In the genomic region with DNA sequence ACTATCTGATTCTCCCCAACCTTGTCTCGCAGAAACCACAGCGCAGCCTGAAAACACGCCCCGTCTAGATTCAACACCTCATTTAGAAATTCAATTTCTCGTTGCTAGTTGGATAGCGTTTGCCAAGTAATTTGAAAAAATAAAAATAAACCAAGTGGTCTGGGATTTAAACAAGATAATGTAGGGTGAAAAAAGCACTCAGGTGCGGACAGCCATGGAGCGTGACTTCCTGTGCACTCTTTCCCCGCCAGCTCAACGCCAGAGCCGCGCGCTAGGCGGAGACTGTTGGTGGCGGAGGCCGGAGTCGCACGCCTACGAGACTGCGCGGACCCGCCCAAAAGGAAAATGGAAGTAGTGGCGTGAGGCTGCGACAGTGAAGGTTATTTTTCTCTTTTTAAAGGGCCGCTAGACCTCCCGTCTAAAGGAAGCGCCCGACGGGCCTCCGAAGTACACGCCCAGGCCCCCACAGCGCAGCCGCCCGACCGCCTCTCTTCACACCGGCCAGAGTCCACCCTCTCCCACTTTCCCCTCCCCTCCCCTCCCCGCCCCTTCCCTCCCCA, we compare ENCODE assay signal across 8 cellular contexts. TPM values are rescaled to one million over a fixed set of nuclear protein-coding genes. Genes with fewer than 3 reads are reported as not detected.
A peak's percentile ranks its signal among the peaks of the same experiment; 100 is the strongest.
DNase-seq lines count a peak whose midpoint lies in the region; ATAC-seq and TF ChIP-seq lines count a peak whose summit lies in the region.

No MANE protein-coding gene starts in this region.

- TF ChIP-seq CTCF in mucosa of descending colon (IDR thresholded peaks at IDR 0.05), result peak; percentile 22

- 0 to 1% methylated on average over 34 to 36 of the region's 37 CpGs for WGBS in ectodermal cell, 2 experiments

- ATAC-seq in HG03039 (IDR thresholded peaks at IDR 0.05; ENCODE audit: unreplicated experiment), result peak; percentile 58
- ATAC-seq in mucosa of descending colon, result peak; percentile 83

- H3K36me3 ChIP-seq in ectodermal cell (ENCODE audit: control insufficient read depth, insufficient read depth, low read length) (no peaks in the 10 kb centered on the region), mucosa of descending colon (ENCODE audit: low read depth) (peaks cover 5% of the 10 kb centered on the region)

- DNase-seq in NCI-H2029 (lab: John Stamatoyannopoulos, UW) (peak; percentile 94), NCI-H2029 treated with DMSO at 0.1 percent for 48 hours (lab: John Stamatoyannopoulos, UW) (no peak), NCI-H2196 (lab: John Stamatoyannopoulos, UW; ENCODE audit: unreplicated experiment) (peak; percentile 99), mucosa of descending colon (peak in 1 of 3 donors; percentile 92)
- DNase-seq in activated CD4-positive, alpha-beta T cell treated with anti-CD3 and anti-CD28 coated beads for 4 hours, result peak; percentile 84 to 85

- H3K4me3 ChIP-seq in ectodermal cell (ENCODE audit: insufficient read depth, low read depth, low read length), result peak overlapping the region; percentile 88
- H3K4me3 ChIP-seq in mucosa of descending colon, result peak overlapping the region; percentile 33

- H3K9me3 ChIP-seq in ectodermal cell (ENCODE audit: control insufficient read depth, low read length) (no peaks in the 10 kb centered on the region), mucosa of descending colon (no peaks in the 10 kb centered on the region)

- peaks cover 4% of the 10 kb centered on the region for H3K4me1 ChIP-seq in ectodermal cell (ENCODE audit: control insufficient read depth, insufficient read depth, low read length)
- peaks cover 24% of the 10 kb centered on the region for H3K4me1 ChIP-seq in mucosa of descending colon (ENCODE audit: low read depth)

- intact Hi-C loops in mucosa of descending colon (cut with DNase I, micrococcal nuclease), result no loop called here

- H3K27ac ChIP-seq in ectodermal cell (ENCODE audit: insufficient read depth, low read depth, low read length, poor library complexity, severe bottlenecking) (peak overlapping the region; percentile 97), temporal lobe (ENCODE audit: low read depth, low read length) (peak overlapping the region; percentile 82)

- H3K27me3 ChIP-seq in ectodermal cell (ENCODE audit: control insufficient read depth, insufficient read depth, low read length, poor library complexity, severe bottlenecking), result no peaks in the 10 kb centered on the region

RNA-seq across cellular contexts. Expression of a gene that starts 0.6 kb away (rescaled TPM):
- polyA plus RNA-seq in ectodermal cell (2013, experiment 1 of 4), result 54.2 TPM
- polyA plus RNA-seq in ectodermal cell (2013, experiment 2 of 4), result 57.1 TPM
- polyA plus RNA-seq in ectodermal cell (2013, experiment 3 of 4), result 45.6 TPM
- polyA plus RNA-seq in ectodermal cell (2013, experiment 4 of 4), result 48.0 TPM
- total RNA-seq in mucosa of descending colon (10 to 100 TPM; 37.9 to 51.7 (median 46.7) TPM), temporal lobe (58.0 TPM)
